In the genomic region with DNA sequence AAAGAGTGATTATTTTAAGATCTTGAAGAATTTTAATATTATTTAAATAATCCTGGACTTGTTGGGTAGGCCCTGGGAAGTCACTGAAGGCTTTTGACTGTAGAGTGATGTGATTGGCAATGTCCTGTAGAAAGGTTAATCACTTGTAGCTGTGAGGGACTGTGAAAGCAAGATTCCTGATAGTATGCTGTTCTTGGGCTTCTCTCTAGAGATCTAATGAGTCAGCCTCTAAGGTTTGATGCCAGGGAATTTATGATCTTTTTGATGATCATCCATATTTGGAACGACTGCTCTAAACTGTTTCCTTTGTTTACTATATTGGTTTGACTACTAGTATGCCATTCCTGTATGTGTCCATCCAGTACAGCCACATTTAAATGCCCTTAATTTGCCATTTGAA, we compare ENCODE assay signal across 22 cellular contexts. TPM values are rescaled to one million over a fixed set of nuclear protein-coding genes. Genes with fewer than 3 reads are reported as not detected.
DNase-seq lines count a peak whose midpoint lies in the region; ATAC-seq, FAIRE-seq and TF ChIP-seq lines count a peak whose summit lies in the region.
"Had no signal": no experiment of that assay in that cellular context is flagged by ENCODE, and none has a peak within 500 bp of the region (broad histone marks: within the 10 kb centered on the region; RNA-seq: fewer than 3 reads in every experiment).

No MANE protein-coding gene starts in this region.

- no peaks in the 10 kb centered on the region for H3K36me3 ChIP-seq in body of pancreas (replicated peaks in 1 of 2; ENCODE audit: insufficient read depth in 1 of 2, low read depth in 2 of 2)

- no peak overlapping the region for H3K4me3 ChIP-seq in body of pancreas
- no peak overlapping the region for H3K4me3 ChIP-seq in foreskin fibroblast (ENCODE audit: low read depth in 1 of 2, low read length in 2 of 2)
- H3K4me3 ChIP-seq: lung, psoas muscle had no signal

- WGBS in body of pancreas, 2 donors = 14 to 41% methylated on average over 1 of the region's 1 CpG

- TF ChIP-seq POLR2A in H54 (IDR thresholded peaks at IDR 0.05; ENCODE audit: low read depth, low read length) (no peak), body of pancreas (IDR thresholded peaks at IDR 0.05) (no peak)

- no peaks in the 10 kb centered on the region for H3K36me3 Mint-ChIP-seq in T-helper 2 cell treated with Interferon-gamma antibody and Interleukin-4, amounts not matched to agents 5 μg/mL and 100 μg/mL, for 36 hours (ENCODE audit: low read depth)

- no peak overlapping the region for H3K27ac Mint-ChIP-seq in T-helper 2 cell treated with Interferon-gamma antibody and Interleukin-4, amounts not matched to agents 5 μg/mL and 100 μg/mL, for 36 hours
- H3K27ac Mint-ChIP-seq: activated T-cell treated with anti-CD3 and anti-CD28 coated beads, Interleukin-2, amount 50 U/mL, for 24 hours; effector memory CD8-positive, alpha-beta T cell; naive thymus-derived CD8-positive, alpha-beta T cell had no signal

- peaks cover 3% of the 10 kb centered on the region for H3K27me3 Mint-ChIP-seq in T-helper 2 cell treated with Interferon-gamma antibody and Interleukin-4, amounts not matched to agents 5 μg/mL and 100 μg/mL, for 36 hours (ENCODE audit: low read depth)
- H3K27me3 Mint-ChIP-seq: activated T-cell treated with anti-CD3 and anti-CD28 coated beads, Interleukin-2, amount 50 U/mL, for 24 hours; effector memory CD8-positive, alpha-beta T cell; naive thymus-derived CD8-positive, alpha-beta T cell had no signal

- DNase-seq in AG08395 (ENCODE audit: low spot score) (peak; percentile 69), H54 (ENCODE audit: insufficient read length, low spot score) (no peak), body of pancreas (no peak), foreskin fibroblast (peak; percentile 50 to 69), inferior parietal cortex (ENCODE audit: extremely low spot score) (no peak), SKM-1 (lab: John Stamatoyannopoulos, UW; ENCODE audit: unreplicated experiment) (no peak)
- DNase-seq in T-helper 2 cell treated with Interferon-gamma antibody and Interleukin-4, amounts not matched to agents 5 μg/mL and 100 μg/mL, for 36 hours (ENCODE audit: low spot score) = no peak
- DNase-seq: activated CD4-positive, alpha-beta T cell treated with anti-CD3 and anti-CD28 coated beads, Interleukin-2, amount 50 U/mL, for 48 hours; activated naive CD4-positive, alpha-beta T cell treated with anti-CD3 and anti-CD28 coated beads, Interleukin-2, amount 50 U/mL, for 16 hours; activated T-cell treated with anti-CD3 and anti-CD28 coated beads, Interleukin-2, amount 50 U/mL, for 24 hours; COR-L47; effector memory CD8-positive, alpha-beta T cell; MV-4-11; naive thymus-derived CD8-positive, alpha-beta T cell; NCI-H2081; NCI-H524 treated with DMSO at 0.1 percent for 48 hours; OCI-M1; psoas muscle had no signal

- no peak overlapping the region for H3K4me3 Mint-ChIP-seq in T-helper 2 cell treated with Interferon-gamma antibody and Interleukin-4, amounts not matched to agents 5 μg/mL and 100 μg/mL, for 36 hours
- H3K4me3 Mint-ChIP-seq: activated T-cell treated with anti-CD3 and anti-CD28 coated beads, Interleukin-2, amount 50 U/mL, for 24 hours; effector memory CD8-positive, alpha-beta T cell; naive thymus-derived CD8-positive, alpha-beta T cell had no signal

- H3K9me3 ChIP-seq in body of pancreas = no peaks in the 10 kb centered on the region
- H3K9me3 ChIP-seq: psoas muscle had no signal

- no peaks in the 10 kb centered on the region for H3K4me1 ChIP-seq in body of pancreas

- peak; percentile 48 for FAIRE-seq in H54 (lab: Jason Lieb, UNC)
- FAIRE-seq: G401.6, TTC549 had no signal

- H3K4me1 Mint-ChIP-seq in T-helper 2 cell treated with Interferon-gamma antibody and Interleukin-4, amounts not matched to agents 5 μg/mL and 100 μg/mL, for 36 hours (ENCODE audit: low read depth) = no peaks in the 10 kb centered on the region
- H3K4me1 Mint-ChIP-seq: naive thymus-derived CD8-positive, alpha-beta T cell had no signal

- H3K27me3 ChIP-seq in body of pancreas = no peaks in the 10 kb centered on the region

- TF ChIP-seq CTCF in body of pancreas (IDR thresholded peaks at IDR 0.05) (no peak), foreskin fibroblast (IDR thresholded peaks at IDR 0.05; ENCODE audit: low read depth, low read length) (no peak)

- no peak overlapping the region for H3K27ac ChIP-seq in body of pancreas
- H3K27ac ChIP-seq: psoas muscle had no signal

- ATAC-seq in body of pancreas (peak; percentile 21), HG02870 (IDR thresholded peaks at IDR 0.05; ENCODE audit: unreplicated experiment) (no peak)
- ATAC-seq: effector memory CD8-positive, alpha-beta T cell; naive thymus-derived CD8-positive, alpha-beta T cell had no signal

- H3K9me3 Mint-ChIP-seq in T-helper 2 cell treated with Interferon-gamma antibody and Interleukin-4, amounts not matched to agents 5 μg/mL and 100 μg/mL, for 36 hours = no peaks in the 10 kb centered on the region
- H3K9me3 Mint-ChIP-seq: activated T-cell treated with anti-CD3 and anti-CD28 coated beads, Interleukin-2, amount 50 U/mL, for 24 hours; effector memory CD8-positive, alpha-beta T cell; naive thymus-derived CD8-positive, alpha-beta T cell had no signal

- intact Hi-C loops in body of pancreas (cut with DNase I) = no loop called here

RNA-seq across cellular contexts. Expression of a gene that starts 56.5 kb away (rescaled TPM):
- total RNA-seq in body of pancreas = 10 to 100 TPM in 1 of 2 donors, 1 to 10 TPM in 1; 8.8 to 19.1 TPM

Comparison
In these comparisons a context has a peak if more than half of its experiments do, and no peak if none do; other contexts are left out.
1. DNase-seq: peak in AG08395 (single experiment) and foreskin fibroblast (2 of 2); none in H54 (single experiment), body of pancreas (0 of 4), inferior parietal cortex (single experiment), SKM-1 (single experiment) and T-helper 2 cell treated with Interferon-gamma antibody and Interleukin-4, amounts not matched to agents 5 μg/mL and 100 μg/mL, for 36 hours (single experiment).